Comparison of ENCODE assay signal across 8 cellular contexts in the genomic region with DNA sequence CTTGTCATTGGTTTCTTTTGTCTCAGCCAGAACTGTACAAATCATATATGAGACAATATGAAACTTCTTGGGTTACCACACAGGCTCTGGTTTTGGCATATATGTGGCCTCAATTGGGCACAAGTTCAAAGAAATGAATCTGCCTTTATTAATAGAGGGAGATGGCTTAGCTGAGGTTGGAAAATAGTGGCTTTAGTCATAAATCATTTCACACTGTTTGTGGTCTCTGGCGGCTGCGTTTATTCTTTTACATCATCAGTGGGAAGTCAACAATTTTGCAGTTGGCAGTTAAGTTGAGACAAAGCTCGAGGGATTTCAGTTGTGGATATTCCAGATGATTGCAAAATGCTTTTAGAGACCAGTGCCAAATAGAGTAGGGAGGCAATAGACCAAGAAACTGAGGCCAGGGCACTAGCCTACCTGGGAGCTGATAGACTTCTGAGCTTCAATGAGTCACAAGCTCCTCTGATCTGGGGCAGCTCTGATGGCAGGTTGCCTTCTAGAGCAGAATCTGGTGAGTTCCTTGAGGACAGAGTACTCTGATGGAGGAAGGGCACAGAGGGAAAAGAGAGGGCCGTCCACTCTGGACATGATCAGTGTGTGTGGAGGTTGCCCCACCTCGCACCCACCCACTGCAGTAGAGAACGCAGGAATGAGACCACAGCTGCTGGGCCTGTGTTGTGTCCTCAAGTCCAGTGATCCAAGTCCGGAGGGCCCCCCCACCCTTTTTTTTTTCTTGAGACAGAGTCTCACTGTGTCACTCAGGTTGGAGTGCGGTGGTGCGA.
DNase-seq lines count a peak whose midpoint lies in the region; ATAC-seq and TF ChIP-seq lines count a peak whose summit lies in the region.

No MANE protein-coding gene starts in this region.

- WGBS in smooth muscle cell (ENCODE audit: low lambda C conversion rate): 72% methylated on average over 9 of the region's 9 CpGs

- H3K9me3 ChIP-seq in smooth muscle cell (replicated peaks; ENCODE audit: low read depth): no peaks in the 10 kb centered on the region

- no peaks in the 10 kb centered on the region for H3K27me3 ChIP-seq in smooth muscle cell (ENCODE audit: low read depth)

- DNase-seq in HEK293T (ENCODE audit: extremely low spot score): no peak
- DNase-seq in NOMO-1 treated with dmso at 0.1 percent for 144 hours (lab: John Stamatoyannopoulos, UW; ENCODE audit: unreplicated experiment): peak; percentile 79
- DNase-seq in epithelial cell of esophagus (ENCODE audit: low read depth): peak; percentile 39
- DNase-seq in smooth muscle cell (lab: John Stamatoyannopoulos, UW; ENCODE audit: unreplicated experiment): no peak
- DNase-seq in DMS153 treated with DMSO at 0.1 percent for 48 hours (lab: John Stamatoyannopoulos, UW; ENCODE audit: unreplicated experiment): no peak
- no peak for DNase-seq in UCSD-AML1 (lab: John Stamatoyannopoulos, UW; ENCODE audit: unreplicated experiment)

- no peaks in the 10 kb centered on the region for H4K20me1 ChIP-seq in smooth muscle cell (ENCODE audit: low read depth)

- no peak overlapping the region for H2AFZ ChIP-seq in smooth muscle cell (ENCODE audit: low read depth)

- POLR2A ChIA-PET in HEK293T (lab: Yijun Ruan, JAX): no interaction called here

- H3K4me1 ChIP-seq in smooth muscle cell (ENCODE audit: low read depth): peaks cover 7% of the 10 kb centered on the region

- TF ChIP-seq CTCF in epithelial cell of esophagus (IDR thresholded peaks at IDR 0.05; ENCODE audit: insufficient read depth, low read depth, low read length, missing control alignments): no peak
- no peak for TF ChIP-seq CTCF in smooth muscle cell (IDR thresholded peaks at IDR 0.05; ENCODE audit: borderline replicate concordance, insufficient read depth, poor library complexity, severe bottlenecking)

- no peak for ATAC-seq in GM19328 (IDR thresholded peaks at IDR 0.05; ENCODE audit: unreplicated experiment)
- ATAC-seq in HG03565 (IDR thresholded peaks at IDR 0.05; ENCODE audit: unreplicated experiment): no peak

- CTCF ChIA-PET in HEK293T (lab: Yijun Ruan, JAX): interaction anchor here (0.6 to 2.1 kb wide), 2 partner anchors 53 to 380 kb away, joined by 3 to 6 read pairs; no protein-coding TSS in a partner anchor

- H3K27ac ChIP-seq in smooth muscle cell (ENCODE audit: low read depth): no peak overlapping the region

- H3K4me2 ChIP-seq in smooth muscle cell: peak overlapping the region; percentile 12

- no peaks in the 10 kb centered on the region for H3K79me2 ChIP-seq in smooth muscle cell (ENCODE audit: low read depth)

- H3F3A ChIP-seq in smooth muscle cell (ENCODE audit: low read depth): peaks cover 4% of the 10 kb centered on the region

- no peak overlapping the region for H3K4me3 ChIP-seq in epithelial cell of esophagus (ENCODE audit: low read length)
- H3K4me3 ChIP-seq in smooth muscle cell: no peak overlapping the region

- H3K9ac ChIP-seq in smooth muscle cell (ENCODE audit: low read depth): no peak overlapping the region

- H3K36me3 ChIP-seq in smooth muscle cell (ENCODE audit: low read depth): no peaks in the 10 kb centered on the region

TF ChIP-seq in HEK293T, 16 proteins besides CTCF, POLR2A, EP300 and RAD21:
- TF ChIP-seq, protein P1, sequence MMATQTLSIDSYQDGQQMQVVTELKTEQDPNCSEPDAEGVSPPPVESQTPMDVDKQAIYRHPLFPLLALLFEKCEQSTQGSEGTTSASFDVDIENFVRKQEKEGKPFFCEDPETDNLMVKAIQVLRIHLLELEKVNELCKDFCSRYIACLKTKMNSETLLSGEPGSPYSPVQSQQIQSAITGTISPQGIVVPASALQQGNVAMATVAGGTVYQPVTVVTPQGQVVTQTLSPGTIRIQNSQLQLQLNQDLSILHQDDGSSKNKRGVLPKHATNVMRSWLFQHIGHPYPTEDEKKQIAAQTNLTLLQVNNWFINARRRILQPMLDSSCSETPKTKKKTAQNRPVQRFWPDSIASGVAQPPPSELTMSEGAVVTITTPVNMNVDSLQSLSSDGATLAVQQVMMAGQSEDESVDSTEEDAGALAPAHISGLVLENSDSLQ (IDR thresholded peaks at IDR 0.05): peak; percentile 40
- TF ChIP-seq NFRKB (IDR thresholded peaks at IDR 0.05): no peak

Comparison
In these comparisons a context has a peak if more than half of its experiments do, and no peak if none do; other contexts are left out.
1. DNase-seq: peak in NOMO-1 treated with dmso at 0.1 percent for 144 hours (single experiment) and epithelial cell of esophagus (single experiment); none in HEK293T (single experiment), smooth muscle cell (single experiment), DMS153 treated with DMSO at 0.1 percent for 48 hours (single experiment) and UCSD-AML1 (single experiment).